8 cellular contexts compared by ENCODE assay signal in the genomic region with DNA sequence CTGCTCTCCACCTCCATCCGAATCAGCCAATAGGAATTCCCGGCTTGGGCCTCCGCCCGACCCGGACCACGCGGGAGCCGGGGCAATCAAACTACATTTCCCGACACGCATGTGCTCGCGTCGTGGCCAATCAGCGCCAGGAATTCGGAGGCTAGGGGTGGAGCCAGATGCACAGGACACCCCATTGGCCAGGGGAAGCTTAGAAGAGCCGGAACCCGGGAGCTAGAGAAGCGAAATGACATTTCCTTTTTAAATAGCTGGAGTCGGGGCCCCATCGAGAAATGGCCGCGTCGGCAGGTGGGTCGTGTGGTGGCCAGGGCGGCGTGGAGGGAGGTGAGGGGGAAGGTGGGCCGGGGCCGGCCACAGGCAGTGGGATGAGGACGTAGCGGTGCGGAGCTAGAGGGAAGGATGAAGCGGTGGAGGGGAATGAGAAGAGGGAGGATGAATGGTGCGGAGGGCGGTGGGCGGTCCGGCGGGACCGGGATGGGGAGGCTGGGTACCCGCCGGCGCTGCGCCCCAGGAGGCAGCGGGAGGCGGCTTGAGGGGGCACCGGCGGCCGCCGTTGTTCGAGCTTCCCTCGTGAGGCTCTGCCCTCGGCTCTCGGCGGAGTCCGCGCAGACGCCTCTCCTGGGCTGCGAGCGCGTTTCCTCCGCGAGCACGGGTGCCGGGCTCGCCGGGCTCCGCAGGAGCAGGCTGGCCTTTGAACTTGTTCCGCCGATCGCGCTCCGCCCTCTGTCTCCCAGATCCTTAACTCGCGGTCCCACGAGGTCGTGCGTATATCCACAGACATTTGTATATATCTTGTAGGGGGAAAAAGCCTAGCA.
A peak's percentile ranks its signal among the peaks of the same experiment; 100 is the strongest.
DNase-seq lines count a peak whose midpoint lies in the region; ATAC-seq and FAIRE-seq lines count a peak whose summit lies in the region.

A gene with protein sequence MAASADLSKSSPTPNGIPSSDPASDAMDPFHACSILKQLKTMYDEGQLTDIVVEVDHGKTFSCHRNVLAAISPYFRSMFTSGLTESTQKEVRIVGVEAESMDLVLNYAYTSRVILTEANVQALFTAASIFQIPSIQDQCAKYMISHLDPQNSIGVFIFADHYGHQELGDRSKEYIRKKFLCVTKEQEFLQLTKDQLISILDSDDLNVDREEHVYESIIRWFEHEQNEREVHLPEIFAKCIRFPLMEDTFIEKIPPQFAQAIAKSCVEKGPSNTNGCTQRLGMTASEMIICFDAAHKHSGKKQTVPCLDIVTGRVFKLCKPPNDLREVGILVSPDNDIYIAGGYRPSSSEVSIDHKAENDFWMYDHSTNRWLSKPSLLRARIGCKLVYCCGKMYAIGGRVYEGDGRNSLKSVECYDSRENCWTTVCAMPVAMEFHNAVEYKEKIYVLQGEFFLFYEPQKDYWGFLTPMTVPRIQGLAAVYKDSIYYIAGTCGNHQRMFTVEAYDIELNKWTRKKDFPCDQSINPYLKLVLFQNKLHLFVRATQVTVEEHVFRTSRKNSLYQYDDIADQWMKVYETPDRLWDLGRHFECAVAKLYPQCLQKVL (plus strand): TSS at position 233 of the 824 bp plus-strand sequence. CDS start 49 bp downstream, at position 282.

- H3K9me3 ChIP-seq in BLaER1: no peaks in the 10 kb centered on the region

- peak within 1 kb of the TSS; percentile 77 for H3K9ac ChIP-seq in BLaER1

- H3K27me3 ChIP-seq in BLaER1: no peaks in the 10 kb centered on the region

- peak within 1 kb of the TSS; percentile 82 for H3K4me2 ChIP-seq in BLaER1

- H3K36me3 ChIP-seq in BLaER1: peaks cover 9% of the 10 kb centered on the region

- no peak within 1 kb of the TSS; the same call in 1 of the 2 replicates for H3K27ac ChIP-seq in BLaER1

- DNase-seq in NCI-H526 (lab: John Stamatoyannopoulos, UW) (peak; percentile 95 to 97), kidney glomerular epithelial cell (lab: John Stamatoyannopoulos, UW) (peak; percentile 99)
- peak; percentile 98 for DNase-seq in activated CD4-positive, alpha-beta T cell treated with anti-CD3 and anti-CD28 coated beads for 48 hours
- peak; percentile 94 to 96 for DNase-seq in stimulated activated CD4-positive, alpha-beta T cell treated with anti-CD3 and anti-CD28 coated beads, Interleukin-15, amount 100 ng/mL, for 48 hours (ENCODE audit: low read depth in 2 of 2)

- ATAC-seq in GM19324 (IDR thresholded peaks at IDR 0.05; ENCODE audit: low FRiP score, unreplicated experiment) (peak; percentile 96), HG03460 (IDR thresholded peaks at IDR 0.05; ENCODE audit: unreplicated experiment) (peak; percentile 88)

- peaks cover 22% of the 10 kb centered on the region for H3K4me1 ChIP-seq in BLaER1

- peak; percentile 95 for FAIRE-seq in colon (lab: Jason Lieb, UNC)

- peak within 1 kb of the TSS; percentile 89 for H3K4me3 ChIP-seq in BLaER1

- no peaks in the 10 kb centered on the region for H4K20me1 ChIP-seq in BLaER1
